ENCODE assay signal across 8 cellular contexts in genomic region chr15:59437473-59437776, GRCh38. TPM values are rescaled to one million over a fixed set of nuclear protein-coding genes. Genes with fewer than 3 reads are reported as not detected.
DNase-seq lines count a peak whose midpoint lies in the region; ATAC-seq and TF ChIP-seq lines count a peak whose summit lies in the region.

No MANE protein-coding gene starts in this region.

- H3K4me1 ChIP-seq in breast epithelium (peaks cover 0 to 6% of the 10 kb centered on the region in 2 donors), muscle layer of duodenum (ENCODE audit: control insufficient read depth in 1 of 2, insufficient read depth in 2 of 2, low read length in 2 of 2) (peaks cover 5 to 16% of the 10 kb centered on the region in 2 donors)

- TF ChIP-seq POLR2A in breast epithelium (IDR thresholded peaks at IDR 0.05) = no peak

- intact Hi-C loops in breast epithelium (cut with DNase I; ENCODE audit: low total_unique reads) = no loop called here

- TF ChIP-seq CTCF in AG09309 (IDR thresholded peaks at IDR 0.05; ENCODE audit: control insufficient read depth, insufficient read depth, low read depth, low read length, missing control alignments) = no peak
- TF ChIP-seq CTCF in breast epithelium (IDR thresholded peaks at IDR 0.05) = no peak

- H3K36me3 ChIP-seq in breast epithelium = no peaks in the 10 kb centered on the region
- H3K36me3 ChIP-seq in muscle layer of duodenum (ENCODE audit: control insufficient read depth in 1 of 2, insufficient read depth in 2 of 2, low read length in 2 of 2) = no peaks in the 10 kb centered on the region

- no peaks in the 10 kb centered on the region for H3K27me3 ChIP-seq in breast epithelium
- peaks cover 5% of the 10 kb centered on the region for H3K27me3 ChIP-seq in muscle layer of duodenum (ENCODE audit: low read depth, low read length)

- peak; percentile 4 for ATAC-seq in HG03342 (IDR thresholded peaks at IDR 0.05; ENCODE audit: unreplicated experiment)
- no peak for ATAC-seq in HG03039 (IDR thresholded peaks at IDR 0.05; ENCODE audit: unreplicated experiment)

- H3K4me3 ChIP-seq in AG09309 (ENCODE audit: control insufficient read depth, low read depth, low read length) = peak overlapping the region; percentile 53
- peak overlapping the region; percentile 36 to 83 (median 57) for H3K4me3 ChIP-seq in breast epithelium
- peak overlapping the region; percentile 59 to 70 for H3K4me3 ChIP-seq in muscle layer of duodenum (ENCODE audit: low read depth in 1 of 2, low read length in 2 of 2)

- H3K27ac ChIP-seq in breast epithelium = no peak overlapping the region
- no peak overlapping the region for H3K27ac ChIP-seq in muscle layer of duodenum (ENCODE audit: low read length)

- H3K9me3 ChIP-seq in breast epithelium = no peaks in the 10 kb centered on the region
- no peaks in the 10 kb centered on the region for H3K9me3 ChIP-seq in muscle layer of duodenum (ENCODE audit: control insufficient read depth in 1 of 2, low read length in 2 of 2)

- no peak for DNase-seq in AG09309 (ENCODE audit: low read depth)
- DNase-seq in breast epithelium (ENCODE audit: low spot score in 2 of 2) = no peak
- DNase-seq in HuH-7.5 (ENCODE audit: low spot score) = no peak
- no peak for DNase-seq in HuH-7 (ENCODE audit: low spot score)
- DNase-seq in DMS114 treated with DMSO at 0.1 percent for 48 hours (lab: John Stamatoyannopoulos, UW; ENCODE audit: unreplicated experiment) = no peak

RNA-seq across cellular contexts. Expression of gene FAM81A, which starts 0.6 kb away (rescaled TPM):
- total RNA-seq in breast epithelium = 1 to 10 TPM in 2 of 3 donors, not detected in 1; 1.2 to 2.3 TPM
